Comparison of ENCODE assay signal across 30 cellular contexts in the genomic region with DNA sequence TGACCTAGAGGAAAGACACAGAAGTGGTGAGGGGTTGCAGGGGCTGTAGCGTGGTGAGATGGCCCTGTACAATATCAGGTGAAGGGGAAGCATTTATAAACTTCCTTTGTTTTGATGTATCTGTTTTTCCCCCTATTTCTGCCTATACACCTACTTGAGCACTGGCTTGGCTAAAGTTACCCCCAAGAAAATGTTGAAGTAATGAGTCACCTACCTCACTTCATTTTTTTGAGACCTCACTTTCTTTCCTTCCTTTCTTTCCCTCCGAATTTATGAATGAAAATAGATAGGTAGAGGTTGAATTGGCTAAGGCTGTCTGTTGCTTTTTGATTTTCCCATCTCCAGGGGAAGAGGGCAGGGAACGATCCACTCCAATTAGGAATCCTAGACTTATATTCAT.
DNase-seq lines count a peak whose midpoint lies in the region; ATAC-seq and TF ChIP-seq lines count a peak whose summit lies in the region.
"Had no signal": no experiment of that assay in that cellular context is flagged by ENCODE, and none has a peak within 500 bp of the region (broad histone marks: within the 10 kb centered on the region; RNA-seq: fewer than 3 reads in every experiment).

No MANE protein-coding gene starts in this region.

- no peaks in the 10 kb centered on the region for H3K36me3 Mint-ChIP-seq in endodermal cell (ENCODE audit: low read depth)

- H3K4me3 ChIP-seq in heart left ventricle: no peak overlapping the region
- H3K4me3 ChIP-seq in right cardiac atrium (ENCODE audit: low read length): no peak overlapping the region
- H3K4me3 ChIP-seq in endodermal cell (ENCODE audit: low read length): no peak overlapping the region
- H3K4me3 ChIP-seq: right lobe of liver, uterus had no signal

- H3K4me1 ChIP-seq in heart left ventricle: peaks cover 0 to 51% (median 17%) of the 10 kb centered on the region in 12 donors
- peaks cover 2% of the 10 kb centered on the region for H3K4me1 ChIP-seq in right cardiac atrium (ENCODE audit: control insufficient read depth, insufficient read depth, low read length)
- no peaks in the 10 kb centered on the region for H3K4me1 ChIP-seq in endodermal cell (ENCODE audit: control insufficient read depth, insufficient read depth, low read length)
- H3K4me1 ChIP-seq: right lobe of liver, uterus had no signal

- peaks cover 15% of the 10 kb centered on the region for H3K4me1 Mint-ChIP-seq in endodermal cell

- H3K36me3 ChIP-seq in heart left ventricle (no peaks in the 10 kb centered on the region), endodermal cell (ENCODE audit: control insufficient read depth, insufficient read depth, low read length) (no peaks in the 10 kb centered on the region)
- H3K36me3 ChIP-seq: right lobe of liver, uterus, WERI-Rb-1 had no signal

- no peak for TF ChIP-seq POLR2A in heart left ventricle (IDR thresholded peaks at IDR 0.05)

- H3K9me3 ChIP-seq in heart left ventricle: no peaks in the 10 kb centered on the region
- H3K9me3 ChIP-seq in right cardiac atrium (ENCODE audit: control insufficient read depth, low read length): no peaks in the 10 kb centered on the region
- H3K9me3 ChIP-seq in endodermal cell (ENCODE audit: control insufficient read depth, low read length): no peaks in the 10 kb centered on the region
- H3K9me3 ChIP-seq: right lobe of liver, uterus had no signal

- H3K9me3 Mint-ChIP-seq in endodermal cell: no peaks in the 10 kb centered on the region
- H3K9me3 Mint-ChIP-seq: activated T-cell treated with anti-CD3 and anti-CD28 coated beads, Interleukin-2, amount 50 U/mL, for 24 hours; memory B cell; stimulated activated naive B cell treated with anti-CD40 and anti-IgM and Interleukin-4, amounts not matched to agents 10 μg/mL and 1 μg/mL and 100 μg/mL, for 72 hours had no signal

- H3K9ac ChIP-seq in endodermal cell (ENCODE audit: extremely low read depth, low read length, poor library complexity, severe bottlenecking): no peak overlapping the region

- no peaks in the 10 kb centered on the region for H3K27me3 ChIP-seq in heart left ventricle
- H3K27me3 ChIP-seq in right cardiac atrium (ENCODE audit: control insufficient read depth, insufficient read depth): no peaks in the 10 kb centered on the region
- peaks cover 4% of the 10 kb centered on the region for H3K27me3 ChIP-seq in endodermal cell (ENCODE audit: control insufficient read depth, insufficient read depth, low read length, poor library complexity, severe bottlenecking)
- H3K27me3 ChIP-seq: right lobe of liver, uterus had no signal

- H3K4me3 Mint-ChIP-seq in endodermal cell: no peak overlapping the region
- H3K4me3 Mint-ChIP-seq: activated T-cell treated with anti-CD3 and anti-CD28 coated beads, Interleukin-2, amount 50 U/mL, for 24 hours; memory B cell; stimulated activated naive B cell treated with anti-CD40 and anti-IgM and Interleukin-4, amounts not matched to agents 10 μg/mL and 1 μg/mL and 100 μg/mL, for 72 hours had no signal

- ATAC-seq in heart left ventricle (no peak), right cardiac atrium (no peak)
- ATAC-seq: HepG2; left colon; right lobe of liver; stimulated activated naive B cell treated with anti-CD40 and anti-IgM and Interleukin-4, amounts not matched to agents 10 μg/mL and 1 μg/mL and 100 μg/mL, for 72 hours had no signal

- intact Hi-C loops in heart left ventricle (cut with DNase I): loop anchor here in 7 of 10 donors (5.0 to 10.0 kb wide), 7 partner anchors 49 to 301 kb away; a partner anchor contains a TSS
- intact Hi-C loops in right cardiac atrium (cut with DNase I): loop anchor here in 3 of 4 donors (10.0 kb wide), 3 partner anchors 69 to 299 kb away; a partner anchor contains a TSS

- DNase-seq in heart left ventricle (no peak), right cardiac atrium (no peak), M059J (ENCODE audit: low read depth) (peak; percentile 51), endodermal cell (peak; percentile 1), AG08395 (ENCODE audit: low spot score) (no peak), NCI-H510A (lab: John Stamatoyannopoulos, UW) (no peak), NK-92 (lab: John Stamatoyannopoulos, UW; ENCODE audit: unreplicated experiment) (no peak), foreskin melanocyte (no peak)
- DNase-seq: activated CD4-positive, alpha-beta T cell treated with anti-CD3 and anti-CD28 coated beads for 48 hours; activated T-cell treated with anti-CD3 and anti-CD28 coated beads, Interleukin-2, amount 50 U/mL, for 24 hours; C1 segment of cervical spinal cord; COR-L47; DMS79; effector CD8-positive, alpha-beta T cell; erythroblast; hippocampal formation; Kasumi-1; left colon; NCI-H1694 treated with DMSO at 0.1 percent for 48 hours; posterior cingulate gyrus; right lobe of liver; Right ventricle myocardium superior; stimulated activated CD4-positive, alpha-beta T cell treated with anti-CD3 and anti-CD28 coated beads, Interleukin-12 subunit alpha, Interleukin-12 subunit beta, amount 100 ng/mL, for 4 hours; stimulated activated CD4-positive, alpha-beta T cell treated with anti-CD3 and anti-CD28 coated beads, Interleukin-4, amount 100 ng/mL, for 4 hours; stimulated activated naive B cell treated with anti-CD40 and anti-IgM and Interleukin-4, amounts not matched to agents 10 μg/mL and 1 μg/mL and 100 μg/mL, for 72 hours; T-helper 9 cell; uterus; WERI-Rb-1 had no signal

- H3K27ac ChIP-seq in heart left ventricle: peak overlapping the region in 9 of 12 donors; percentile 3 to 69 (median 40)
- H3K27ac ChIP-seq in right cardiac atrium (ENCODE audit: low read length): no peak overlapping the region
- H3K27ac ChIP-seq in endodermal cell (ENCODE audit: low read depth, low read length): no peak overlapping the region
- H3K27ac ChIP-seq: right lobe of liver, WERI-Rb-1 had no signal

- WGBS in heart left ventricle, 4 donors: 85 to 92% (median 87%) methylated on average over 3 of the region's 3 CpGs
- 88% methylated on average over 3 of the region's 3 CpGs for WGBS in right cardiac atrium
- 100% methylated on average over 1 of the region's 3 CpGs; no CpG with 5 or more reads in 1 of the 2 experiments for WGBS in endodermal cell (ENCODE audit: insufficient coverage in 1 of 2, insufficient read length in 1 of 2), 2 experiments

- H3K27me3 Mint-ChIP-seq in endodermal cell (ENCODE audit: insufficient read depth): no peaks in the 10 kb centered on the region
- H3K27me3 Mint-ChIP-seq: activated T-cell treated with anti-CD3 and anti-CD28 coated beads, Interleukin-2, amount 50 U/mL, for 24 hours; memory B cell; stimulated activated naive B cell treated with anti-CD40 and anti-IgM and Interleukin-4, amounts not matched to agents 10 μg/mL and 1 μg/mL and 100 μg/mL, for 72 hours had no signal

- no peak overlapping the region for H3K27ac Mint-ChIP-seq in endodermal cell
- H3K27ac Mint-ChIP-seq: activated T-cell treated with anti-CD3 and anti-CD28 coated beads, Interleukin-2, amount 50 U/mL, for 24 hours; memory B cell had no signal

- TF ChIP-seq CTCF in heart left ventricle (IDR thresholded peaks at IDR 0.05) (no peak), endodermal cell (conservative IDR thresholded peaks at IDR 0.05) (no peak)

Comparison
In these comparisons a context has a peak if more than half of its experiments do, and no peak if none do; other contexts are left out.
1. H3K27ac ChIP-seq: peak in heart left ventricle (9 of 12); none in right cardiac atrium (single experiment) and endodermal cell (single experiment).
2. DNase-seq: peak in M059J (single experiment) and endodermal cell (single experiment); none in heart left ventricle (0 of 5), right cardiac atrium (0 of 3), AG08395 (single experiment), NCI-H510A (single experiment), NK-92 (single experiment) and foreskin melanocyte (single experiment).